ENCODE assay signal across 12 cellular contexts in genomic region chr7:26620352-26620751, GRCh38.
DNase-seq lines count a peak whose midpoint lies in the region; ATAC-seq and TF ChIP-seq lines count a peak whose summit lies in the region.
"Had no signal": no experiment of that assay in that cellular context is flagged by ENCODE, and none has a peak within 500 bp of the region (broad histone marks: within the 10 kb centered on the region; RNA-seq: fewer than 3 reads in every experiment).

No MANE protein-coding gene starts in this region.

- peaks cover 2% of the 10 kb centered on the region for H3K4me1 Mint-ChIP-seq in T-helper 17 cell
- H3K4me1 Mint-ChIP-seq: CD4-positive, alpha-beta memory T cell had no signal

- H3K36me3 ChIP-seq in OCI-LY3 (replicated peaks; ENCODE audit: low read depth, low read length) (no peaks in the 10 kb centered on the region), sigmoid colon (no peaks in the 10 kb centered on the region), vagina (no peaks in the 10 kb centered on the region)
- H3K36me3 ChIP-seq: Peyer's patch had no signal

- H3K9me3 ChIP-seq in OCI-LY3 (ENCODE audit: insufficient read depth, low read length), result no peaks in the 10 kb centered on the region
- H3K9me3 ChIP-seq in T-helper 17 cell (ENCODE audit: control insufficient read depth, low read length, poor library complexity, severe bottlenecking), result no peaks in the 10 kb centered on the region
- H3K9me3 ChIP-seq in sigmoid colon, result no peaks in the 10 kb centered on the region
- H3K9me3 ChIP-seq in vagina, result no peaks in the 10 kb centered on the region
- H3K9me3 ChIP-seq: Peyer's patch had no signal

- 79 to 86% methylated on average over 12 of the region's 12 CpGs for WGBS in sigmoid colon, 2 donors

- ATAC-seq in T-helper 17 cell, result no peak

- no peaks in the 10 kb centered on the region for H3K36me3 Mint-ChIP-seq in T-helper 17 cell (ENCODE audit: low read depth)
- H3K36me3 Mint-ChIP-seq: activated naive CD8-positive, alpha-beta T cell; CD4-positive, alpha-beta memory T cell had no signal

- intact Hi-C loops in sigmoid colon (cut with DNase I), result no loop called here
- intact Hi-C loops in vagina (cut with DNase I), result no loop called here

- H3K27me3 ChIP-seq in OCI-LY3 (ENCODE audit: low read depth, low read length) (no peaks in the 10 kb centered on the region), sigmoid colon (no peaks in the 10 kb centered on the region), vagina (no peaks in the 10 kb centered on the region)
- H3K27me3 ChIP-seq: Peyer's patch had no signal

- H3K4me1 ChIP-seq in OCI-LY3 (ENCODE audit: low read length) (no peaks in the 10 kb centered on the region), sigmoid colon (no peaks in the 10 kb centered on the region), vagina (no peaks in the 10 kb centered on the region)
- H3K4me1 ChIP-seq: Peyer's patch had no signal

- TF ChIP-seq CTCF in GM12873 (IDR thresholded peaks at IDR 0.05; ENCODE audit: insufficient read depth, low read depth, low read length, missing control alignments), result peak; percentile 40
- peak; percentile 27; the same call in 1 of the 2 replicates for TF ChIP-seq CTCF in OCI-LY3 (IDR thresholded peaks at IDR 0.05; ENCODE audit: low read depth, low read length)
- no peak for TF ChIP-seq CTCF in fibroblast of mammary gland (conservative IDR thresholded peaks at IDR 0.05; ENCODE audit: control insufficient read depth, insufficient read depth, low read depth, low read length)
- TF ChIP-seq CTCF in sigmoid colon (IDR thresholded peaks at IDR 0.05), result no peak
- TF ChIP-seq CTCF in vagina (IDR thresholded peaks at IDR 0.05), result no peak

- peaks cover 46% of the 10 kb centered on the region for H3K27me3 Mint-ChIP-seq in T-helper 17 cell
- H3K27me3 Mint-ChIP-seq: dendritic cell treated with granulocyte-macrophage colony-stimulating factor and Interleukin-4, amounts not matched to agents 40 ng/mL and 50 ng/mL, for 4 days had no signal

- no peaks in the 10 kb centered on the region for H4K20me1 ChIP-seq in OCI-LY3 (ENCODE audit: insufficient read depth, low read length)

- no peak overlapping the region for H3K27ac Mint-ChIP-seq in T-helper 17 cell
- H3K27ac Mint-ChIP-seq: activated naive CD8-positive, alpha-beta T cell; dendritic cell treated with granulocyte-macrophage colony-stimulating factor and Interleukin-4, amounts not matched to agents 40 ng/mL and 50 ng/mL, for 4 days had no signal

- no peaks in the 10 kb centered on the region for H3K79me2 ChIP-seq in OCI-LY3 (ENCODE audit: low read length)

- H3K4me3 Mint-ChIP-seq in T-helper 17 cell, result no peak overlapping the region
- H3K4me3 Mint-ChIP-seq: activated naive CD8-positive, alpha-beta T cell; CD4-positive, alpha-beta memory T cell; dendritic cell treated with granulocyte-macrophage colony-stimulating factor and Interleukin-4, amounts not matched to agents 40 ng/mL and 50 ng/mL, for 4 days had no signal

- no peak overlapping the region for H2AFZ ChIP-seq in OCI-LY3 (ENCODE audit: low read depth, low read length)

- no peak overlapping the region for H3K4me2 ChIP-seq in OCI-LY3 (ENCODE audit: low read length)

- peak; percentile 91 for DNase-seq in ACHN
- DNase-seq in fibroblast of mammary gland (ENCODE audit: low read depth), result peak; percentile 5
- no peak for DNase-seq in T-helper 17 cell
- DNase-seq in sigmoid colon, result no peak
- no peak for DNase-seq in activated CD4-positive, CD25-positive, alpha-beta regulatory T cell (lab: John Stamatoyannopoulos, UW)
- no peak for DNase-seq in vagina (ENCODE audit: extremely low spot score in 2 of 2)
- DNase-seq: CD4-positive, alpha-beta memory T cell; Peyer's patch had no signal

- H3K27ac ChIP-seq in OCI-LY3 (ENCODE audit: low read length) (no peak overlapping the region), sigmoid colon (no peak overlapping the region), vagina (no peak overlapping the region)
- H3K27ac ChIP-seq: Peyer's patch had no signal

- TF ChIP-seq POLR2A in sigmoid colon (IDR thresholded peaks at IDR 0.05) (no peak), vagina (IDR thresholded peaks at IDR 0.05) (no peak)

- no peak for TF ChIP-seq EP300 in sigmoid colon (IDR thresholded peaks at IDR 0.05)

- in situ Hi-C loops in ACHN (cut with HindIII; ENCODE audit: low pct_ligation_motif_present, low pct_unique_long_range_greater_than_20kb, low sequenced_read_pairs), result no loop called here

- no peak overlapping the region for H3K9ac ChIP-seq in OCI-LY3 (ENCODE audit: low read length)

- no peak overlapping the region for H3K4me3 ChIP-seq in OCI-LY3 (ENCODE audit: low read length)
- H3K4me3 ChIP-seq in fibroblast of mammary gland (ENCODE audit: control insufficient read depth, low read depth, low read length), result no peak overlapping the region
- H3K4me3 ChIP-seq in sigmoid colon, result no peak overlapping the region
- no peak overlapping the region for H3K4me3 ChIP-seq in vagina
- H3K4me3 ChIP-seq: Peyer's patch had no signal

Comparison
In these comparisons a context has a peak if more than half of its experiments do, and no peak if none do; other contexts are left out.
1. DNase-seq: peak in ACHN (single experiment) and fibroblast of mammary gland (single experiment); none in T-helper 17 cell (0 of 3), sigmoid colon (single experiment), activated CD4-positive, CD25-positive, alpha-beta regulatory T cell (0 of 4) and vagina (0 of 2).
2. CTCF ChIP-seq: peak in GM12873 (single experiment) and OCI-LY3 (single experiment); none in fibroblast of mammary gland (single experiment), sigmoid colon (0 of 4) and vagina (0 of 3).